ENCODE assay signal across 19 cellular contexts in the genomic region with DNA sequence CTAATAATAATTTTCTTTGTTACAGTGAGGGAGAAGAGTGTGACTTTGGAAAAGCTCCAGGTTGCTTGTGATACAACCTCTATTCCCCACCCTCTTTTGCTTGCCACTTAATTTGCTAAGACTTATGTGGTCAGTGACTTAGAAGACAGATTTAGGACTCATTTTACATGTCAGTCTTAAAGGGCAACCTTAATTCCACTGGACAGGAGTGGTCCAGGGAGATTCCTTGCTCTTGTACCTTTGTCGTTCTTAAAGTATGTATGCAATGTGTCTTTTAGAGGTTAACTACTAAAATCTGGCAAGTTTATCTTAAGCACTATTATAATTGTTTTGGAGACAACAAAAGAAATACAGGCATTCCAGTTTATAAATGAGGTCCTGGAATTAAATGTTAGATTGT.
"Had no signal": no experiment of that assay in that cellular context is flagged by ENCODE, and none has a peak within 500 bp of the region (broad histone marks: within the 10 kb centered on the region; RNA-seq: fewer than 3 reads in every experiment).

No MANE protein-coding gene starts in this region.

- H3K27me3 ChIP-seq: dorsolateral prefrontal cortex, ovary, stomach, tibial artery had no signal

- DNase-seq: dorsolateral prefrontal cortex; effector CD4-positive, alpha-beta T cell; hypothalamus; immature natural killer cell; left ventricle myocardium superior; lower lobe of right lung; natural killer cell; occipital lobe; ovary; posterior cingulate gyrus; psoas muscle; right cardiac atrium; small intestine; stimulated activated CD4-positive, alpha-beta T cell treated with anti-CD3 and anti-CD28 coated beads, Interleukin-15, amount 100 ng/mL, for 24 hours; stimulated activated CD4-positive, alpha-beta T cell treated with anti-CD3 and anti-CD28 coated beads, Interleukin-2, amount 100 ng/mL, for 48 hours; stimulated activated CD8-positive, alpha-beta memory T cell treated with anti-CD3 and anti-CD28 coated beads, Interleukin-4, amount 100 ng/mL, for 48 hours; stimulated activated naive CD4-positive, alpha-beta T cell; stomach; tibial artery had no signal

- H3K4me3 ChIP-seq: dorsolateral prefrontal cortex, lower lobe of right lung, ovary, psoas muscle, stomach, tibial artery had no signal

- H3K9me3 ChIP-seq: lower lobe of right lung, ovary, psoas muscle, stomach, tibial artery had no signal

- H3K27ac ChIP-seq: dorsolateral prefrontal cortex, lower lobe of right lung, ovary, psoas muscle, stomach, tibial artery had no signal

- H3K4me1 ChIP-seq: lower lobe of right lung, psoas muscle, stomach, tibial artery had no signal

- ATAC-seq: left ventricle myocardium superior, lower lobe of right lung, natural killer cell, psoas muscle, right cardiac atrium had no signal
